In genomic region chr20:25196701-25197120, GRCh38 we compare ENCODE assay signal across 8 cellular contexts. TPM values are rescaled to one million over a fixed set of nuclear protein-coding genes. Genes with fewer than 3 reads are reported as not detected.
DNase-seq lines count a peak whose midpoint lies in the region; ATAC-seq and TF ChIP-seq lines count a peak whose summit lies in the region.

No MANE protein-coding gene starts in this region.

- peak overlapping the region; percentile 91 for H3K4me2 ChIP-seq in SU-DHL-6 (ENCODE audit: low read depth, low read length, poor library complexity, severe bottlenecking)

- H3K4me1 ChIP-seq in left ventricle myocardium inferior (peaks cover 80% of the 10 kb centered on the region), spleen (peaks cover 14 to 38% (median 28%) of the 10 kb centered on the region in 6 donors)

- TF ChIP-seq CTCF in left ventricle myocardium inferior (IDR thresholded peaks at IDR 0.05; ENCODE audit: borderline replicate concordance) (no peak), SU-DHL-6 (IDR thresholded peaks at IDR 0.05; ENCODE audit: insufficient read depth, low read length, poor library complexity, severe bottlenecking) (no peak), spleen (IDR thresholded peaks at IDR 0.05 in 8 of 11, conservative IDR thresholded peaks at IDR 0.05 in 3 of 11) (no peak)

- H3K9me2 ChIP-seq in SU-DHL-6 (replicated peaks; ENCODE audit: insufficient read depth, low read length) = no peaks in the 10 kb centered on the region

- intact Hi-C loops in left ventricle myocardium inferior (cut with micrococcal nuclease) (loop anchor here (10.0 kb wide), 1 partner anchor 198 kb away; the partner anchor contains the start of gene ABHD12), Right ventricle myocardium superior (cut with DNase I) (loop anchor here (5.0 kb wide), 1 partner anchor 51 kb away; the partner anchor contains the start of gene PYGB), spleen (cut with DNase I; ENCODE audit: low total_unique reads) (no loop called here)

- H3F3A ChIP-seq in SU-DHL-6 (ENCODE audit: insufficient read depth) = 0 out of 2 replicates have a peak, but pooled peaks cover 4% of the 10 kb centered on the region

- DNase-seq in left ventricle myocardium inferior = no peak
- DNase-seq in Right ventricle myocardium superior = no peak
- DNase-seq in glomerular visceral epithelial cell (ENCODE audit: extremely low spot score) = peak; percentile 32
- peak; percentile 82 for DNase-seq in spleen
- no peak for DNase-seq in left lobe of liver (ENCODE audit: low spot score)
- DNase-seq in inferior parietal cortex (ENCODE audit: extremely low spot score) = no peak

- H3K79me2 ChIP-seq in SU-DHL-6 (ENCODE audit: insufficient read depth, low read length) = no peaks in the 10 kb centered on the region

- peak overlapping the region; percentile 80; the same call in 1 of the 2 replicates for H3K9ac ChIP-seq in SU-DHL-6 (ENCODE audit: low read length)

- no peaks in the 10 kb centered on the region; the same call in 1 of the 2 replicates for H4K20me1 ChIP-seq in SU-DHL-6 (ENCODE audit: low read depth, low read length)

- peak overlapping the region; percentile 96 for H3K27ac ChIP-seq in left ventricle myocardium inferior (replicated peaks)
- H3K27ac ChIP-seq in SU-DHL-6 (ENCODE audit: low read depth, low read length) = no peak overlapping the region
- H3K27ac ChIP-seq in spleen = peak overlapping the region in 4 of 8 donors; percentile 87 to 89 (median 88)

- peak overlapping the region; percentile 98 for H3K4me3 ChIP-seq in left ventricle myocardium inferior
- peak overlapping the region; percentile 80 for H3K4me3 ChIP-seq in SU-DHL-6 (ENCODE audit: insufficient read depth, low read length, poor library complexity, severe bottlenecking)
- peak overlapping the region; percentile 65 to 97 (median 84) for H3K4me3 ChIP-seq in spleen

- no peak overlapping the region for H2AFZ ChIP-seq in SU-DHL-6 (ENCODE audit: low read depth, low read length, severe bottlenecking)

- no peak for TF ChIP-seq POLR2A in spleen (IDR thresholded peaks at IDR 0.05)

- ATAC-seq in Right ventricle myocardium superior (ENCODE audit: poor library complexity) = no peak
- ATAC-seq in left lobe of liver = no peak
- no peak for ATAC-seq in HG02763 (IDR thresholded peaks at IDR 0.05; ENCODE audit: unreplicated experiment)

- WGBS in spleen, 5 donors = 32 to 58% (median 42%) methylated on average over 9 to 14 of the region's 14 CpGs

- no peaks in the 10 kb centered on the region for H3K36me3 ChIP-seq in left ventricle myocardium inferior
- no peaks in the 10 kb centered on the region for H3K36me3 ChIP-seq in SU-DHL-6 (ENCODE audit: low read length)
- no peaks in the 10 kb centered on the region for H3K36me3 ChIP-seq in spleen

- no peaks in the 10 kb centered on the region for H3K27me3 ChIP-seq in left ventricle myocardium inferior (ENCODE audit: low read depth)
- no peaks in the 10 kb centered on the region for H3K27me3 ChIP-seq in SU-DHL-6 (ENCODE audit: low read length)
- no peaks in the 10 kb centered on the region for H3K27me3 ChIP-seq in spleen (replicated peaks in 1 of 7)

- no peaks in the 10 kb centered on the region for H3K9me3 ChIP-seq in left ventricle myocardium inferior (replicated peaks)
- no peaks in the 10 kb centered on the region for H3K9me3 ChIP-seq in SU-DHL-6 (ENCODE audit: insufficient read depth, low read length)
- no peaks in the 10 kb centered on the region for H3K9me3 ChIP-seq in spleen

RNA-seq across cellular contexts. Expression of gene ENTPD6, which starts 1.2 kb away (rescaled TPM):
- 106 TPM for total RNA-seq in left ventricle myocardium inferior
- total RNA-seq in Right ventricle myocardium superior = 118 TPM
- total RNA-seq in spleen = 10 to 100 TPM; 31.6 to 49.6 (median 35.7) TPM
- polyA plus RNA-seq in spleen = 10 to 100 TPM; 23.0 to 42.0 (median 33.6) TPM
- 33.4 TPM for total RNA-seq in left lobe of liver

RNA-seq across cellular contexts. Expression of gene PYGB, which starts 51.2 kb away (rescaled TPM):
- total RNA-seq in left ventricle myocardium inferior (218 TPM), Right ventricle myocardium superior (170 TPM), spleen (10 to 100 TPM; 27.0 to 47.8 (median 34.4) TPM), left lobe of liver (10.3 TPM)
- 10 to 100 TPM; 10.5 to 29.4 (median 18.2) TPM for polyA plus RNA-seq in spleen

Comparison
In these comparisons a context has a peak if more than half of its experiments do, and no peak if none do; other contexts are left out.
1. DNase-seq: peak in glomerular visceral epithelial cell (single experiment) and spleen (single experiment); none in left ventricle myocardium inferior (single experiment), Right ventricle myocardium superior (single experiment), left lobe of liver (single experiment) and inferior parietal cortex (single experiment).
2. Peak in every context shown above with its lines, with median percentiles within 50 percentile points of each other: H3K4me3 ChIP-seq.